17 cellular contexts compared by ENCODE assay signal in the genomic region with DNA sequence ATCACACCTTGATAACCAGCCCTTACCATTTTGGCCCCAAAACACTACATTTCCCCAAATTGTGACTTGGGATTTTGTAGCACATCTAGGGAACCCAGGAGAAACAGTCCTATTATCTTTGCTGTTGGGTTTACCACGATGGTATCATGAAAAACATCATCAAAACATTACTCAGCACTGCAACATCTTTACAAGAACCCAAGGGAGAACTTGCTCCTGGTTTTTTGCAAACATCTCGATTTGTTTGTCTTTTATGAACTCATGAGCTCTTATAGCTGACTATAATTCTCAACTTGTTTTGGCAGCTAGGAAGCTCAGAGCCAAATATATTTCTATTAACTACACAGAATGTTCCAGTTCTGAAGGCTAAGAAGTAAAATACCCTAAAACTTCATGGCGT.
DNase-seq lines count a peak whose midpoint lies in the region; ATAC-seq and TF ChIP-seq lines count a peak whose summit lies in the region.
"Had no signal": no experiment of that assay in that cellular context is flagged by ENCODE, and none has a peak within 500 bp of the region (broad histone marks: within the 10 kb centered on the region; RNA-seq: fewer than 3 reads in every experiment).

No MANE protein-coding gene starts in this region.

- dilution Hi-C loops in IMR-90 (cut with HindIII; ENCODE audit: low sequenced_read_pairs, unreplicated experiment): no loop called here

- H3K4me3 ChIP-seq in IMR-90 (ENCODE audit: insufficient read depth, low read depth, low read length) (no peak overlapping the region), fibroblast of mammary gland (ENCODE audit: control insufficient read depth, low read depth, low read length) (no peak overlapping the region), skeletal muscle cell (ENCODE audit: low read depth, low read length) (no peak overlapping the region), hepatocyte (no peak overlapping the region)
- H3K4me3 ChIP-seq: GM12878 had no signal

- H3K36me3 ChIP-seq in IMR-90 (ENCODE audit: control insufficient read depth, insufficient read depth, low read length): no peaks in the 10 kb centered on the region
- no peaks in the 10 kb centered on the region for H3K36me3 ChIP-seq in hepatocyte (replicated peaks; ENCODE audit: insufficient read depth, low read depth)

- H4K5ac ChIP-seq in IMR-90 (ENCODE audit: low read depth, low read length): no peak overlapping the region

- H3K4me1 ChIP-seq in IMR-90 (ENCODE audit: control insufficient read depth, insufficient read depth, low read length) (0 out of 2 replicates have a peak, but pooled peaks cover 2% of the 10 kb centered on the region), hepatocyte (ENCODE audit: insufficient read depth) (peaks cover 3% of the 10 kb centered on the region)

- no peak overlapping the region for H4K91ac ChIP-seq in IMR-90 (ENCODE audit: insufficient read depth, low read depth, low read length)

- H4K20me1 ChIP-seq in IMR-90 (ENCODE audit: insufficient read depth, low read length): no peaks in the 10 kb centered on the region
- no peaks in the 10 kb centered on the region for H4K20me1 ChIP-seq in hepatocyte (ENCODE audit: insufficient read depth, poor library complexity, severe bottlenecking)

- H3K4me2 ChIP-seq in IMR-90 (ENCODE audit: low read depth, low read length) (no peak overlapping the region), hepatocyte (no peak overlapping the region)

- no peak overlapping the region for H4K8ac ChIP-seq in IMR-90 (ENCODE audit: low read depth in 2 of 2, low read length in 2 of 2)

- no peaks in the 10 kb centered on the region for H3K79me2 ChIP-seq in hepatocyte

- H3K9ac ChIP-seq in IMR-90 (ENCODE audit: low read depth, low read length): no peak overlapping the region

- H3K27me3 ChIP-seq in IMR-90 (ENCODE audit: control insufficient read depth, insufficient read depth, low read length): no peaks in the 10 kb centered on the region
- H3K27me3 ChIP-seq in hepatocyte: no peaks in the 10 kb centered on the region

- H3K79me1 ChIP-seq in IMR-90 (ENCODE audit: low read depth in 1 of 2, low read length in 2 of 2): no peaks in the 10 kb centered on the region

- TF ChIP-seq POLR2A in IMR-90 (IDR thresholded peaks at IDR 0.05; ENCODE audit: low read depth, low read length): no peak

- CTCF ChIA-PET in IMR-90 (lab: Yijun Ruan, JAX): no interaction called here

- H2BK20ac ChIP-seq in IMR-90 (ENCODE audit: low read depth, low read length): no peak overlapping the region

- no peak overlapping the region for H3K18ac ChIP-seq in IMR-90 (ENCODE audit: low read depth, low read length)

- no peak overlapping the region for H3K4ac ChIP-seq in IMR-90 (ENCODE audit: low read depth, low read length)

- H2BK5ac ChIP-seq in IMR-90 (ENCODE audit: low read depth, low read length, poor library complexity, severe bottlenecking): no peak overlapping the region

- no peaks in the 10 kb centered on the region; the same call in 1 of the 2 replicates for H3K9me3 ChIP-seq in IMR-90 (ENCODE audit: control insufficient read depth, insufficient read depth, low read length)
- no peaks in the 10 kb centered on the region for H3K9me3 ChIP-seq in hepatocyte (ENCODE audit: low read depth)

- no peak overlapping the region for H2AK9ac ChIP-seq in IMR-90 (replicated peaks; ENCODE audit: low read depth, low read length, poor library complexity)

- in situ Hi-C loops in IMR-90 (cut with MboI; ENCODE audit: low sequenced_read_pairs) (no loop called here), ACHN (cut with HindIII; ENCODE audit: low pct_ligation_motif_present, low pct_unique_long_range_greater_than_20kb, low sequenced_read_pairs) (no loop called here), GM13977 (cut with MboI; ENCODE audit: low pct_unique_long_range_greater_than_20kb, low sequenced_read_pairs, unreplicated experiment) (no loop called here)

- H2AFZ ChIP-seq in IMR-90 (replicated peaks; ENCODE audit: low read length, poor library complexity): no peak overlapping the region
- no peak overlapping the region for H2AFZ ChIP-seq in hepatocyte

- H2BK15ac ChIP-seq in IMR-90 (ENCODE audit: low read depth, low read length): no peak overlapping the region

- no peak; the same call in none of the 2 replicates for ATAC-seq in IMR-90 (ENCODE audit: low read depth)
- ATAC-seq: GM12878 had no signal

- BruUV-seq in IMR-90 (replicated peaks; lab: Mats Ljungman, UMichigan): no TSS peak

- H3K9me1 ChIP-seq in IMR-90 (ENCODE audit: insufficient read depth, low read length): 0 out of 2 replicates have a peak, but pooled peaks cover 3% of the 10 kb centered on the region

- no peaks in the 10 kb centered on the region for H3K9me2 ChIP-seq in hepatocyte (replicated peaks; ENCODE audit: insufficient read depth)

- peak; percentile 58 for DNase-seq in EH (ENCODE audit: low read depth)
- DNase-seq in IMR-90: peak; percentile 27
- peak; percentile 77 for DNase-seq in fibroblast of mammary gland (ENCODE audit: low read depth)
- peak; percentile 21 for DNase-seq in skeletal muscle cell (ENCODE audit: low read depth)
- no peak for DNase-seq in midbrain (lab: John Stamatoyannopoulos, UW)
- DNase-seq in ACHN: no peak
- DNase-seq in GM13977 (ENCODE audit: low spot score): no peak
- no peak for DNase-seq in hepatocyte (ENCODE audit: low spot score)
- DNase-seq: C1 segment of cervical spinal cord; Calu3; CD4-positive, alpha-beta memory T cell; COR-L47; DMS53; DMS79 treated with DMSO at 0.1 percent for 48 hours; H7; HCEC 1CT had no signal

- POLR2A ChIA-PET in IMR-90 (lab: Charles Lee; ENCODE audit: unreplicated experiment): no interaction called here

- no peak overlapping the region for H2AK5ac ChIP-seq in IMR-90 (ENCODE audit: low read depth, low read length)

- no peak for TF ChIP-seq RAD21 in IMR-90 (IDR thresholded peaks at IDR 0.05; ENCODE audit: low read length)

- no peak overlapping the region for H3K23ac ChIP-seq in IMR-90 (ENCODE audit: low read depth, low read length)

- no peak overlapping the region for H2BK120ac ChIP-seq in IMR-90 (ENCODE audit: low read depth, low read length)

- TF ChIP-seq CTCF in IMR-90 (conservative IDR thresholded peaks at IDR 0.05; ENCODE audit: low read depth, low read length): no peak
- TF ChIP-seq CTCF in fibroblast of mammary gland (conservative IDR thresholded peaks at IDR 0.05; ENCODE audit: control insufficient read depth, insufficient read depth, low read depth, low read length): no peak
- no peak for TF ChIP-seq CTCF in GM13977 (IDR thresholded peaks at IDR 0.05; ENCODE audit: extremely low read depth, insufficient read depth, missing control alignments)
- no peak for TF ChIP-seq CTCF in hepatocyte (IDR thresholded peaks at IDR 0.05; ENCODE audit: poor library complexity)

- no peak overlapping the region for H3K27ac ChIP-seq in IMR-90 (ENCODE audit: insufficient read depth, low read length)
- H3K27ac ChIP-seq in hepatocyte: no peak overlapping the region

- H3K14ac ChIP-seq in IMR-90 (replicated peaks; ENCODE audit: low read depth, low read length): no peak overlapping the region

- 14% methylated on average over 1 of the region's 3 CpGs; no CpG with 5 or more reads in 1 of the 2 experiments for WGBS in IMR-90 (ENCODE audit: extremely low coverage in 2 of 2, insufficient read length in 1 of 2), 2 experiments
- 85% methylated on average over 3 of the region's 3 CpGs for WGBS in hepatocyte (ENCODE audit: low lambda C conversion rate, missing lambda C conversion rate)

- intact Hi-C loops in IMR-90 (cut with micrococcal nuclease): no loop called here

- H3K56ac ChIP-seq in IMR-90 (ENCODE audit: extremely low read depth, insufficient read depth, low read length): no peak overlapping the region

TF ChIP-seq in IMR-90, 13 proteins besides CTCF, POLR2A, EP300 and RAD21:
- no peak for TF ChIP-seq SMC3 (IDR thresholded peaks at IDR 0.05; ENCODE audit: low read depth, low read length)
- no peak for TF ChIP-seq RCOR1 (IDR thresholded peaks at IDR 0.05; ENCODE audit: insufficient replicate concordance, low read length)
- no peak for TF ChIP-seq FOS (IDR thresholded peaks at IDR 0.05; ENCODE audit: low read depth, low read length)

Comparison
In these comparisons a context has a peak if more than half of its experiments do, and no peak if none do; other contexts are left out.
1. DNase-seq: peak in EH (single experiment), IMR-90 (single experiment), fibroblast of mammary gland (single experiment) and skeletal muscle cell (single experiment); none in midbrain (single experiment), ACHN (single experiment), GM13977 (single experiment) and hepatocyte (single experiment).